20 cellular contexts compared by ENCODE assay signal in genomic region chr2:33118648-33119047, GRCh38.
"Had no signal": no experiment of that assay in that cellular context is flagged by ENCODE, and none has a peak within 500 bp of the region (broad histone marks: within the 10 kb centered on the region; RNA-seq: fewer than 3 reads in every experiment).

No MANE protein-coding gene starts in this region.

- DNase-seq: colonic mucosa; effector CD8-positive, alpha-beta T cell; endodermal cell; esophagus squamous epithelium; hypothalamus; immature natural killer cell; islet precursor cell; left ventricle myocardium superior; mucosa of descending colon; naive B cell; stimulated activated CD4-positive, alpha-beta T cell treated with anti-CD3 and anti-CD28 coated beads, Interleukin-12 subunit alpha, Interleukin-12 subunit beta, amount 100 ng/mL, for 4 hours; stimulated activated CD4-positive, alpha-beta T cell treated with anti-CD3 and anti-CD28 coated beads, Interleukin-1b, Interleukin-23, amount 100 ng/mL, for 48 hours; stimulated activated CD4-positive, alpha-beta T cell treated with anti-CD3 and anti-CD28 coated beads, Interleukin-4, amount 100 ng/mL, for 1 hour; stimulated activated CD8-positive, alpha-beta memory T cell treated with anti-CD3 and anti-CD28 coated beads, Interleukin-4, amount 100 ng/mL, for 48 hours; stimulated activated naive CD4-positive, alpha-beta T cell; stimulated activated naive CD8-positive, alpha-beta T cell treated with anti-CD3 and anti-CD28 coated beads, Interleukin-15, amount 100 ng/mL, for 72 hours; testis; tibial artery had no signal

- FAIRE-seq: frontal cortex had no signal

- ATAC-seq: left ventricle myocardium superior; mucosa of descending colon; sciatic nerve; stimulated activated naive CD8-positive, alpha-beta T cell treated with anti-CD3 and anti-CD28 coated beads, Interleukin-15, amount 100 ng/mL, for 72 hours had no signal
